In genomic region chr14:88384653-88385205, GRCh38 we compare ENCODE assay signal across 8 cellular contexts. TPM values are rescaled to one million over a fixed set of nuclear protein-coding genes. Genes with fewer than 3 reads are reported as not detected.
DNase-seq lines count a peak whose midpoint lies in the region; ATAC-seq and TF ChIP-seq lines count a peak whose summit lies in the region.

No MANE protein-coding gene starts in this region.

- 9 to 12% methylated on average over 5 of the region's 5 CpGs for WGBS in thyroid gland, 2 donors

- peak overlapping the region; percentile 69 for H3K4me3 ChIP-seq in HL-60 (replicated peaks; ENCODE audit: insufficient read depth, low read length)
- peak overlapping the region; percentile 84 for H3K4me3 ChIP-seq in astrocyte of the spinal cord (ENCODE audit: low read depth, low read length)
- H3K4me3 ChIP-seq in left lung, result peak overlapping the region; percentile 70 to 92
- H3K4me3 ChIP-seq in thyroid gland (replicated peaks in 1 of 3), result peak overlapping the region; percentile 43 to 93 (median 52)

- TF ChIP-seq POLR2A in thyroid gland (IDR thresholded peaks at IDR 0.05), result no peak

- in situ Hi-C loops in astrocyte of the spinal cord (cut with HindIII; ENCODE audit: low sequenced_read_pairs), result no loop called here

- no peak for TF ChIP-seq CTCF in HL-60 (IDR thresholded peaks at IDR 0.05; ENCODE audit: insufficient read depth, low read length)
- no peak for TF ChIP-seq CTCF in astrocyte of the spinal cord (IDR thresholded peaks at IDR 0.05; ENCODE audit: low read depth, low read length)
- TF ChIP-seq CTCF in left lung (IDR thresholded peaks at IDR 0.05), result no peak
- no peak for TF ChIP-seq CTCF in thyroid gland (IDR thresholded peaks at IDR 0.05)

- peaks cover 16 to 17% of the 10 kb centered on the region in 2 donors for H3K4me1 ChIP-seq in left lung
- H3K4me1 ChIP-seq in thyroid gland, result peaks cover 17 to 23% of the 10 kb centered on the region in 2 donors

- DNase-seq in AG08396 (ENCODE audit: low spot score) (peak; percentile 6), HL-60 (ENCODE audit: low read depth in 1 of 2, low spot score in 1 of 2) (peak in 1 of 2 experiments; percentile 9), astrocyte of the spinal cord (ENCODE audit: low read depth, low spot score) (no peak), left lung (no peak), thyroid gland (peak in 1 of 2 donors; percentile 6), LoVo (ENCODE audit: low spot score) (no peak)

- ATAC-seq in left lung (peak; percentile 5), GM18867 (IDR thresholded peaks at IDR 0.05; ENCODE audit: unreplicated experiment) (no peak), GM18519 (IDR thresholded peaks at IDR 0.05; ENCODE audit: low FRiP score, unreplicated experiment) (no peak)

- no peaks in the 10 kb centered on the region for H3K9me3 ChIP-seq in left lung
- H3K9me3 ChIP-seq in thyroid gland, result no peaks in the 10 kb centered on the region

- H3K27me3 ChIP-seq in HL-60 (ENCODE audit: insufficient read depth, poor library complexity, severe bottlenecking), result no peaks in the 10 kb centered on the region
- H3K27me3 ChIP-seq in left lung, result no peaks in the 10 kb centered on the region
- H3K27me3 ChIP-seq in thyroid gland, result no peaks in the 10 kb centered on the region

- intact Hi-C loops in left lung (cut with DNase I) (no loop called here), thyroid gland (cut with DNase I) (loop anchor here (10.0 kb wide), 1 partner anchor 170 kb away; the partner anchor contains the start of gene PTPN21)

- H3K27ac ChIP-seq in HL-60 (replicated peaks) (peak overlapping the region; percentile 64), left lung (peak overlapping the region; percentile 80 to 83), thyroid gland (peak overlapping the region; percentile 85 to 91 (median 87))

- no peaks in the 10 kb centered on the region for H3K36me3 ChIP-seq in left lung
- no peaks in the 10 kb centered on the region for H3K36me3 ChIP-seq in thyroid gland

RNA-seq across cellular contexts. Expression of gene SPATA7, which starts 0.7 kb away (rescaled TPM):
- total RNA-seq in left lung (10 to 100 TPM in 1 of 2 donors, 1 to 10 TPM in 1; 8.9 to 12.4 TPM), thyroid gland (10 to 100 TPM; 51.0 to 57.6 (median 52.2) TPM)
